Comparison of ENCODE assay signal across 7 cellular contexts in the genomic region with DNA sequence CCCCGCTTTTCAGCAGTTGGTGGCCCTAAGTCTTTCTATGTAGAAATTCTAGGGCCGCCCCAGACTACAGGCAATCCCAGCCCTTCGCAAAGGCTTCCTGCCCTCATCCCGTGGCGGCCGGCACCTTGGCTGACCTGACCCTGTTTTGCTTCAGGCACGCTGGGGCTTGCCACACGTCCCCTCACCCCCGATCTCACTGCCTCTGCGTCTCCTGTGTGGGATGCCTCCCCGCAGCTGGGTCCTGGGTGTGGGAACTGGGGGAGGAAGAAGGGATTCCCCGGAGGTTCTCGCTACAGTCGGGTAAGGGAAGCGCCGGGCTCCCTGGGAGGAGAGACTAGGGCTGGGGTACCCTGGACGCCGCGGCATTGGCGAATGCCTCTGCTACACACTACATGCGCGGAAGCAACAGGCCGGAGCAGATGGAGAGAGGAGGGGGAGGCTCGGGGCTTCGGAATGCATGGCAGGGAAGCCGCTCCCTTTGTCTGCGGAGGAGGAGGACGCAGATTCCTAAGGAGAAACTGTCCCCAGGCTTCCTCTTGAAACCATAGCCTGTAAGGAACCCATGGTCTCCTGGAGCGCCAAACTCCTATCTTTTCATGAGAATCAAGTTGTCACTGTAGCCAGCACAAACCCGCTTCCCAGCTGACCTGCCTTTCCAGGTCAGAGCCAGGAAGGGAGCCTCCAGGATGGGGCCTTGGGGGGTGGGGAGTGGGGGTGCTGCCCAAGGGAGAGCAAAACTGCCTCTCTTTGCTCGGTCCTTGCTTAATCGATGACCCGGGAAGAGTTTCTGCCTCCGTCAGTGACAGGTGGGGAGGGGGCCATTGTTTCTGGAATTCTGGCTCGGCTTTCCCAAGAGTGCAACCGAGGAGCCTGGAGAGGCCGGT. TPM values are rescaled to one million over a fixed set of nuclear protein-coding genes. Genes with fewer than 3 reads are reported as not detected.
DNase-seq lines count a peak whose midpoint lies in the region; ATAC-seq lines count a peak whose summit lies in the region.

No MANE protein-coding gene starts in this region.

- H3K4me1 Mint-ChIP-seq in activated naive CD8-positive, alpha-beta T cell treated with anti-CD3 and anti-CD28 coated beads for 36 hours: peaks cover 9% of the 10 kb centered on the region

- peak overlapping the region; percentile 84 for H3K4me3 ChIP-seq in rectal smooth muscle tissue (ENCODE audit: low read length)

- H3K9me3 Mint-ChIP-seq in activated naive CD8-positive, alpha-beta T cell treated with anti-CD3 and anti-CD28 coated beads for 36 hours: no peaks in the 10 kb centered on the region

- ATAC-seq in GM19025 (IDR thresholded peaks at IDR 0.05; ENCODE audit: low read depth, unreplicated experiment) (peak; percentile 4), HG03460 (IDR thresholded peaks at IDR 0.05; ENCODE audit: unreplicated experiment) (peak; percentile 2)

- H3K27ac ChIP-seq in rectal smooth muscle tissue (ENCODE audit: low read depth, low read length): peak overlapping the region; percentile 53

- no peaks in the 10 kb centered on the region for H3K36me3 ChIP-seq in rectal smooth muscle tissue (ENCODE audit: control insufficient read depth, insufficient read depth, low read length)

- peaks cover 2% of the 10 kb centered on the region for H3K4me1 ChIP-seq in rectal smooth muscle tissue (ENCODE audit: control insufficient read depth, insufficient read depth, low read length)

- H3K9ac ChIP-seq in rectal smooth muscle tissue (ENCODE audit: low read length): peak overlapping the region; percentile 57

- peak overlapping the region; percentile 75 for H3K4me3 Mint-ChIP-seq in activated naive CD8-positive, alpha-beta T cell treated with anti-CD3 and anti-CD28 coated beads for 36 hours

- peak overlapping the region; percentile 30 for H3K27ac Mint-ChIP-seq in activated naive CD8-positive, alpha-beta T cell treated with anti-CD3 and anti-CD28 coated beads for 36 hours

- no peaks in the 10 kb centered on the region for H3K27me3 ChIP-seq in rectal smooth muscle tissue (ENCODE audit: control insufficient read depth, insufficient read depth, low read length)

- no peaks in the 10 kb centered on the region for H3K36me3 Mint-ChIP-seq in activated naive CD8-positive, alpha-beta T cell treated with anti-CD3 and anti-CD28 coated beads for 36 hours

- DNase-seq in activated naive CD8-positive, alpha-beta T cell treated with anti-CD3 and anti-CD28 coated beads for 36 hours: peak; percentile 16
- DNase-seq in hypothalamus (lab: John Stamatoyannopoulos, UW) (peak in 31 of 51 donors; percentile 20 to 76 (median 40)), mesenteric fat pad (ENCODE audit: low spot score) (no peak), DMS114 treated with DMSO at 0.1 percent for 48 hours (lab: John Stamatoyannopoulos, UW; ENCODE audit: unreplicated experiment) (no peak)

- peaks cover 32% of the 10 kb centered on the region for H3K27me3 Mint-ChIP-seq in activated naive CD8-positive, alpha-beta T cell treated with anti-CD3 and anti-CD28 coated beads for 36 hours

RNA-seq across cellular contexts. Expression of gene DTX4, which starts 1.4 kb away (rescaled TPM):
- under 1 TPM; 0.10 to 0.49 TPM for total RNA-seq in activated naive CD8-positive, alpha-beta T cell treated with anti-CD3 and anti-CD28 coated beads for 36 hours
- total RNA-seq in mesenteric fat pad: 60.8 TPM

RNA-seq across cellular contexts. Expression of gene FAM111A, which starts 30.7 kb away (rescaled TPM):
- total RNA-seq in activated naive CD8-positive, alpha-beta T cell treated with anti-CD3 and anti-CD28 coated beads for 36 hours: 10 to 100 TPM; 85.7 to 91.7 TPM
- 18.6 TPM for total RNA-seq in mesenteric fat pad

RNA-seq across cellular contexts. Expression of gene MPEG1, which starts 39.4 kb away (rescaled TPM):
- total RNA-seq in activated naive CD8-positive, alpha-beta T cell treated with anti-CD3 and anti-CD28 coated beads for 36 hours: under 1 TPM; 0.62 to 0.70 TPM
- 71.5 TPM for total RNA-seq in mesenteric fat pad

Comparison
In these comparisons a context has a peak if more than half of its experiments do, and no peak if none do; other contexts are left out.
1. DNase-seq: peak in activated naive CD8-positive, alpha-beta T cell treated with anti-CD3 and anti-CD28 coated beads for 36 hours (single experiment) and hypothalamus (31 of 51); none in mesenteric fat pad (single experiment) and DMS114 treated with DMSO at 0.1 percent for 48 hours (single experiment).
2. RNA of gene DTX4, which starts 1.4 kb away (total RNA-seq): 60.8 TPM in mesenteric fat pad (single experiment); 0.10 to 0.49 TPM in activated naive CD8-positive, alpha-beta T cell treated with anti-CD3 and anti-CD28 coated beads for 36 hours; every median in the first group is over 10 times any median in the second.
3. RNA of gene MPEG1, which starts 39.4 kb away (total RNA-seq): 71.5 TPM in mesenteric fat pad (single experiment); 0.62 to 0.70 TPM in activated naive CD8-positive, alpha-beta T cell treated with anti-CD3 and anti-CD28 coated beads for 36 hours; every median in the first group is over 10 times any median in the second.